In the genomic region with DNA sequence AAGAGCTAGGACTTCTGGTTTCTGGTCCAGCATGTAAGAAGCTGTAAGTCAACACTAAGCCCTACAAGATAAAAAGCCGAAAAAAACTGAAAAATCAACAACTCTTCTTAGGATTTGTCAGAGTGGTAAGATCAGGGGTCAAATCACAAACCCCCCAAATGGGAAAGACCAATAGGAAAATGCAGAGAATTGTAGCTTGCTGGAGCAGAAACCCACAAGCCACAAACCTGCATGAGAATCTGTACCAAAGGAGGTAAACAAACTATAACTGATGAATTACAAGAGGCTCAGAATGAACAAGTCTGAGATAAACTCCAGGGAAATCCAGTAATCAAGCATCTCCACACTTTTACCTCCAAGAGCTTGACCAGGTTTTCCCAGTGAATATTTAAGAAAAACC, we compare ENCODE assay signal across 13 cellular contexts. TPM values are rescaled to one million over a fixed set of nuclear protein-coding genes. Genes with fewer than 3 reads are reported as not detected.
DNase-seq lines count a peak whose midpoint lies in the region; ATAC-seq and TF ChIP-seq lines count a peak whose summit lies in the region.
"Had no signal": no experiment of that assay in that cellular context is flagged by ENCODE, and none has a peak within 500 bp of the region (broad histone marks: within the 10 kb centered on the region; RNA-seq: fewer than 3 reads in every experiment).

No MANE protein-coding gene starts in this region.

- no peak overlapping the region for H2AFZ ChIP-seq in OCI-LY7 (ENCODE audit: low read length)

- H3K4me3 Mint-ChIP-seq in CD8-positive, alpha-beta memory T cell, result peak overlapping the region; percentile 14 to 80 (median 45)
- no peak overlapping the region for H3K4me3 Mint-ChIP-seq in Caco-2 (ENCODE audit: unreplicated experiment)

- DNase-seq in CD8-positive, alpha-beta memory T cell, result peak in 2 of 5 donors; percentile 9 to 17
- DNase-seq in OCI-LY7 (ENCODE audit: low spot score) (no peak), kidney epithelial cell (ENCODE audit: low read depth) (peak; percentile 1), Caco-2 (no peak), epidermal melanocyte (ENCODE audit: insufficient read length, low spot score) (no peak), NCI-H526 treated with DMSO at 0.1 percent for 48 hours (lab: John Stamatoyannopoulos, UW) (no peak)
- DNase-seq: activated gamma-delta T cell, esophagus squamous epithelium, NCI-H1092, retina, substantia nigra had no signal

- peaks cover 33% of the 10 kb centered on the region for H3K4me1 ChIP-seq in CD8-positive, alpha-beta memory T cell (ENCODE audit: insufficient read depth, low read length)
- peaks cover 40% of the 10 kb centered on the region for H3K4me1 ChIP-seq in OCI-LY7 (ENCODE audit: insufficient read depth, low read length, poor library complexity, severe bottlenecking)
- no peaks in the 10 kb centered on the region for H3K4me1 ChIP-seq in Caco-2

- no peaks in the 10 kb centered on the region for H3K27me3 ChIP-seq in CD8-positive, alpha-beta memory T cell (ENCODE audit: insufficient read depth, low read length, poor library complexity, severe bottlenecking)
- H3K27me3 ChIP-seq in kidney epithelial cell (ENCODE audit: control insufficient read depth, insufficient read depth, low read length) (no peaks in the 10 kb centered on the region), Caco-2 (replicated peaks; ENCODE audit: control insufficient read depth, insufficient read depth, low read length) (no peaks in the 10 kb centered on the region)
- H3K27me3 ChIP-seq: esophagus squamous epithelium had no signal

- peak overlapping the region; percentile 65 to 92 (median 82) for H3K27ac Mint-ChIP-seq in CD8-positive, alpha-beta memory T cell
- no peak overlapping the region for H3K27ac Mint-ChIP-seq in Caco-2 (ENCODE audit: unreplicated experiment)

- CTCF ChIA-PET in CD8-positive, alpha-beta memory T cell (lab: Charles Lee), result interaction anchor here (0.8 to 1.4 kb wide), 3 partner anchors 8 to 38 kb away, joined by 3 to 4 read pairs (median 3); no protein-coding TSS in a partner anchor
- CTCF ChIA-PET in OCI-LY7 (lab: Charles Lee; ENCODE audit: unreplicated experiment) (no interaction called here), Caco-2 (lab: Charles Lee) (no interaction called here)

- no peaks in the 10 kb centered on the region for H3K9me3 ChIP-seq in CD8-positive, alpha-beta memory T cell (ENCODE audit: low read length)
- no peaks in the 10 kb centered on the region; the same call in 1 of the 2 replicates for H3K9me3 ChIP-seq in OCI-LY7 (ENCODE audit: low read length)
- no peaks in the 10 kb centered on the region for H3K9me3 ChIP-seq in Caco-2
- H3K9me3 ChIP-seq: esophagus squamous epithelium had no signal

- H3K9me2 ChIP-seq in OCI-LY7 (ENCODE audit: insufficient read depth, low read length), result no peaks in the 10 kb centered on the region

- intact Hi-C loops in OCI-LY7 (cut with micrococcal nuclease; ENCODE audit: unreplicated experiment) (no loop called here), Caco-2 (cut with micrococcal nuclease; ENCODE audit: unreplicated experiment) (no loop called here)

- POLR2A ChIA-PET in CD8-positive, alpha-beta memory T cell (lab: Charles Lee), result interaction anchor here (0.8 kb wide), 1 partner anchor 37 kb away, joined by 3 read pairs; no protein-coding TSS in a partner anchor
- POLR2A ChIA-PET in OCI-LY7 (lab: Charles Lee) (interaction anchor here (0.6 to 1.2 kb wide), 3 partner anchors 38 to 1993 kb away, joined by 3 read pairs; no protein-coding TSS in a partner anchor), Caco-2 (lab: Charles Lee) (no interaction called here)

- peaks cover 78 to 97% (median 96%) of the 10 kb centered on the region in 3 donors for H3K4me1 Mint-ChIP-seq in CD8-positive, alpha-beta memory T cell
- H3K4me1 Mint-ChIP-seq in Caco-2 (ENCODE audit: low read depth, unreplicated experiment), result no peaks in the 10 kb centered on the region

- H4K20me1 ChIP-seq in OCI-LY7 (ENCODE audit: insufficient read depth, low read length), result peaks cover 34% of the 10 kb centered on the region; the same call in 1 of the 2 replicates

- H3K27me3 Mint-ChIP-seq in CD8-positive, alpha-beta memory T cell, result no peaks in the 10 kb centered on the region
- no peaks in the 10 kb centered on the region for H3K27me3 Mint-ChIP-seq in Caco-2 (ENCODE audit: insufficient read depth, unreplicated experiment)

- H3K79me2 ChIP-seq in OCI-LY7 (ENCODE audit: insufficient read depth, low read depth, low read length), result peaks cover 100% of the 10 kb centered on the region

- peak; percentile 42 for ATAC-seq in GM19023 (IDR thresholded peaks at IDR 0.05; ENCODE audit: unreplicated experiment)
- ATAC-seq in HG03039 (IDR thresholded peaks at IDR 0.05; ENCODE audit: unreplicated experiment), result no peak

- no peak overlapping the region for H3K27ac ChIP-seq in CD8-positive, alpha-beta memory T cell (ENCODE audit: low read depth, low read length)
- no peak overlapping the region for H3K27ac ChIP-seq in OCI-LY7 (ENCODE audit: low read depth, low read length, poor library complexity, severe bottlenecking)
- H3K27ac ChIP-seq: esophagus squamous epithelium had no signal

- BruUV-seq in OCI-LY7 (replicated peaks; lab: Mats Ljungman, UMichigan) (no TSS peak), Caco-2 (replicated peaks; lab: Mats Ljungman, UMichigan) (no TSS peak)

- peaks cover 9 to 23% (median 20%) of the 10 kb centered on the region in 3 donors for H3K36me3 Mint-ChIP-seq in CD8-positive, alpha-beta memory T cell
- H3K36me3 Mint-ChIP-seq in Caco-2 (ENCODE audit: insufficient read depth, unreplicated experiment), result no peaks in the 10 kb centered on the region

- no peak for TF ChIP-seq CTCF in OCI-LY7 (conservative IDR thresholded peaks at IDR 0.05; ENCODE audit: low read length)
- TF ChIP-seq CTCF in kidney epithelial cell (IDR thresholded peaks at IDR 0.05; ENCODE audit: insufficient read depth, low read length, poor library complexity, severe bottlenecking), result no peak
- TF ChIP-seq CTCF in Caco-2 (IDR thresholded peaks at IDR 0.05; ENCODE audit: insufficient read depth in 1 of 2, low read depth in 1 of 2, low read length in 1 of 2, severe bottlenecking in 1 of 2, unreplicated experiment in 1 of 2), result no peak

- H3K36me3 ChIP-seq in CD8-positive, alpha-beta memory T cell (ENCODE audit: insufficient read depth, low read length), result no peaks in the 10 kb centered on the region
- H3K36me3 ChIP-seq in OCI-LY7 (ENCODE audit: insufficient read depth, low read length) (peaks cover 17% of the 10 kb centered on the region), kidney epithelial cell (ENCODE audit: control insufficient read depth, insufficient read depth, low read length) (no peaks in the 10 kb centered on the region), Caco-2 (ENCODE audit: control insufficient read depth, insufficient read depth, low read length) (no peaks in the 10 kb centered on the region)
- H3K36me3 ChIP-seq: esophagus squamous epithelium had no signal

- peak overlapping the region; percentile 21 for H3K4me3 ChIP-seq in CD8-positive, alpha-beta memory T cell (ENCODE audit: low read length)
- H3K4me3 ChIP-seq in OCI-LY7 (ENCODE audit: low read depth, low read length, poor library complexity, severe bottlenecking) (no peak overlapping the region), kidney epithelial cell (ENCODE audit: low read depth, low read length) (no peak overlapping the region), Caco-2 (ENCODE audit: low read depth, low read length) (no peak overlapping the region)
- H3K4me3 ChIP-seq: esophagus squamous epithelium had no signal

- peak overlapping the region; percentile 28 for H3K4me2 ChIP-seq in OCI-LY7 (ENCODE audit: low read length)

- peaks cover 3 to 21% (median 15%) of the 10 kb centered on the region in 5 donors for H3K9me3 Mint-ChIP-seq in CD8-positive, alpha-beta memory T cell
- H3K9me3 Mint-ChIP-seq in Caco-2 (ENCODE audit: unreplicated experiment), result no peaks in the 10 kb centered on the region

RNA-seq across cellular contexts. Expression of a gene that starts 36.0 kb away (rescaled TPM):
- 10 to 100 TPM; 30.3 to 35.2 TPM for total RNA-seq in CD8-positive, alpha-beta memory T cell
- polyA plus RNA-seq in CD8-positive, alpha-beta memory T cell, result 3.5 TPM
- 10.3 and 11.6 TPM in 2 replicates for total RNA-seq in OCI-LY7 (2014; rRNA removed; shearing (Covaris generic))
- total RNA-seq in OCI-LY7 (2022) (33.2 and 33.9 TPM in 2 replicates), kidney epithelial cell (11.4 and 13.0 TPM in 2 replicates), Caco-2 (2022) (8.7 and 10.3 TPM in 2 replicates)
